Comparison of ENCODE assay signal across 8 cellular contexts in genomic region chr10:72563327-72563932, GRCh38.
A peak's percentile ranks its signal among the peaks of the same experiment; 100 is the strongest.
DNase-seq lines count a peak whose midpoint lies in the region; ATAC-seq and TF ChIP-seq lines count a peak whose summit lies in the region.

No MANE protein-coding gene starts in this region.

- no peaks in the 10 kb centered on the region for H3K27me3 Mint-ChIP-seq in activated naive CD8-positive, alpha-beta T cell treated with anti-CD3 and anti-CD28 coated beads, Interleukin-2, amount 50 U/mL, for 24 hours

- intact Hi-C loops in right cardiac atrium (cut with DNase I) = no loop called here

- peaks cover 46% of the 10 kb centered on the region for H3K36me3 Mint-ChIP-seq in activated naive CD8-positive, alpha-beta T cell treated with anti-CD3 and anti-CD28 coated beads, Interleukin-2, amount 50 U/mL, for 24 hours (ENCODE audit: low read depth)

- H3K4me1 ChIP-seq in right cardiac atrium (ENCODE audit: control insufficient read depth, insufficient read depth, low read length) = no peaks in the 10 kb centered on the region

- peak; percentile 27 for DNase-seq in GM13976 (ENCODE audit: low spot score)
- DNase-seq in HL-60 (ENCODE audit: low read depth in 1 of 2, low spot score in 1 of 2) = peak in 1 of 2 experiments; percentile 35
- DNase-seq in activated naive CD8-positive, alpha-beta T cell treated with anti-CD3 and anti-CD28 coated beads, Interleukin-2, amount 50 U/mL, for 24 hours = no peak
- DNase-seq in HUDEP-2 (lab: John Stamatoyannopoulos, UW; ENCODE audit: unreplicated experiment in 76 of 76) = no peak
- no peak for DNase-seq in right cardiac atrium
- no peak for DNase-seq in NCI-H1048 (lab: John Stamatoyannopoulos, UW)
- no peak for DNase-seq in DMS79 treated with DMSO at 0.1 percent for 48 hours (lab: John Stamatoyannopoulos, UW)

- H3K27me3 ChIP-seq in HL-60 (ENCODE audit: insufficient read depth, poor library complexity, severe bottlenecking) = no peaks in the 10 kb centered on the region
- H3K27me3 ChIP-seq in right cardiac atrium (ENCODE audit: control insufficient read depth, insufficient read depth) = no peaks in the 10 kb centered on the region

- in situ Hi-C loops in GM13976 (cut with MboI; ENCODE audit: low sequenced_read_pairs, unreplicated experiment) = loop anchor here (10.0 kb wide), 1 partner anchor 199 kb away; no protein-coding TSS in a partner anchor

- peaks cover 4% of the 10 kb centered on the region for H3K9me3 Mint-ChIP-seq in activated naive CD8-positive, alpha-beta T cell treated with anti-CD3 and anti-CD28 coated beads, Interleukin-2, amount 50 U/mL, for 24 hours

- TF ChIP-seq CTCF in GM13976 (IDR thresholded peaks at IDR 0.05; ENCODE audit: borderline replicate concordance, control extremely low read depth, extremely low read depth, insufficient read depth, missing control alignments) (no peak), HL-60 (IDR thresholded peaks at IDR 0.05; ENCODE audit: insufficient read depth, low read length) (no peak)

- H3K4me3 ChIP-seq in HL-60 (replicated peaks; ENCODE audit: insufficient read depth, low read length) = no peak overlapping the region
- H3K4me3 ChIP-seq in right cardiac atrium (ENCODE audit: low read length) = no peak overlapping the region

- peak overlapping the region; percentile 94 for H3K27ac Mint-ChIP-seq in activated naive CD8-positive, alpha-beta T cell treated with anti-CD3 and anti-CD28 coated beads, Interleukin-2, amount 50 U/mL, for 24 hours

- peak; percentile 51 for ATAC-seq in GM21390 (IDR thresholded peaks at IDR 0.05; ENCODE audit: unreplicated experiment)
- ATAC-seq in activated naive CD8-positive, alpha-beta T cell treated with anti-CD3 and anti-CD28 coated beads, Interleukin-2, amount 50 U/mL, for 24 hours = peak; percentile 87
- no peak for ATAC-seq in right cardiac atrium

- peak overlapping the region; percentile 66 for H3K4me3 Mint-ChIP-seq in activated naive CD8-positive, alpha-beta T cell treated with anti-CD3 and anti-CD28 coated beads, Interleukin-2, amount 50 U/mL, for 24 hours

- H3K9me3 ChIP-seq in right cardiac atrium (ENCODE audit: control insufficient read depth, low read length) = no peaks in the 10 kb centered on the region

- H3K4me1 Mint-ChIP-seq in activated naive CD8-positive, alpha-beta T cell treated with anti-CD3 and anti-CD28 coated beads, Interleukin-2, amount 50 U/mL, for 24 hours = peaks cover 38% of the 10 kb centered on the region

- H3K27ac ChIP-seq in HL-60 (replicated peaks) (peak overlapping the region; percentile 54), right cardiac atrium (ENCODE audit: low read length) (no peak overlapping the region)

- 69% methylated on average over 6 of the region's 6 CpGs for WGBS in right cardiac atrium

Comparison
In these comparisons a context has a peak if more than half of its experiments do, and no peak if none do; other contexts are left out.
1. ATAC-seq: peak in GM21390 (single experiment) and activated naive CD8-positive, alpha-beta T cell treated with anti-CD3 and anti-CD28 coated beads, Interleukin-2, amount 50 U/mL, for 24 hours (single experiment); none in right cardiac atrium (0 of 2).